Comparison of ENCODE assay signal across 8 cellular contexts in genomic region chr15:60006203-60006782, GRCh38. TPM values are rescaled to one million over a fixed set of nuclear protein-coding genes. Genes with fewer than 3 reads are reported as not detected.
A peak's percentile ranks its signal among the peaks of the same experiment; 100 is the strongest.
DNase-seq lines count a peak whose midpoint lies in the region; ATAC-seq, FAIRE-seq and TF ChIP-seq lines count a peak whose summit lies in the region.

No MANE protein-coding gene starts in this region.

- H2AFZ ChIP-seq in endothelial cell of umbilical vein (ENCODE audit: low read depth, low read length): peak overlapping the region; percentile 52

- H3K4me1 ChIP-seq in endothelial cell of umbilical vein (ENCODE audit: control insufficient read depth, extremely low read depth, insufficient read depth, low read length) (peaks cover 8% of the 10 kb centered on the region), upper lobe of right lung (peaks cover 35% of the 10 kb centered on the region)

- H3K4me2 ChIP-seq in endothelial cell of umbilical vein (ENCODE audit: insufficient read depth, low read length): peak overlapping the region; percentile 57

- no peaks in the 10 kb centered on the region for H3K9me1 ChIP-seq in endothelial cell of umbilical vein (replicated peaks; ENCODE audit: control insufficient read depth, extremely low read depth, insufficient read depth, low read length)

- H3K4me1 Mint-ChIP-seq in neural crest cell: peaks cover 84% of the 10 kb centered on the region

- TF ChIP-seq CTCF in BJ (IDR thresholded peaks at IDR 0.05; ENCODE audit: insufficient read depth, low read depth, low read length) (no peak), endothelial cell of umbilical vein (IDR thresholded peaks at IDR 0.05; ENCODE audit: extremely low read depth in 1 of 2, insufficient read depth in 1 of 2, low read depth in 1 of 2, low read length in 2 of 2) (no peak), neural crest cell (conservative IDR thresholded peaks at IDR 0.05) (no peak), upper lobe of right lung (IDR thresholded peaks at IDR 0.05) (no peak)

- BruUV-seq in endothelial cell of umbilical vein (replicated peaks; lab: Mats Ljungman, UMichigan): no TSS peak

- H3K27me3 ChIP-seq in BJ (ENCODE audit: control insufficient read depth, insufficient read depth, low read length): peaks cover 55% of the 10 kb centered on the region
- peaks cover 88 to 99% of the 10 kb centered on the region in 2 experiments for H3K27me3 ChIP-seq in endothelial cell of umbilical vein (ENCODE audit: control insufficient read depth in 2 of 2, insufficient read depth in 2 of 2, low read length in 2 of 2)
- H3K27me3 ChIP-seq in upper lobe of right lung: peaks cover 100% of the 10 kb centered on the region

- peak; percentile 48 for FAIRE-seq in endothelial cell of umbilical vein (lab: Jason Lieb, UNC)

- TF ChIP-seq POLR2A in endothelial cell of umbilical vein (IDR thresholded peaks at IDR 0.05; ENCODE audit: low read depth, low read length): no peak

- no peak overlapping the region for H3K27ac ChIP-seq in endothelial cell of umbilical vein (ENCODE audit: insufficient read depth, low read depth, low read length)
- H3K27ac ChIP-seq in upper lobe of right lung: no peak overlapping the region

- H3K36me3 Mint-ChIP-seq in neural crest cell (ENCODE audit: low read depth): no peaks in the 10 kb centered on the region

- ATAC-seq in GM19463 (IDR thresholded peaks at IDR 0.05; ENCODE audit: unreplicated experiment) (peak; percentile 64), upper lobe of right lung (peak; percentile 72)

- no peaks in the 10 kb centered on the region for H3K9me3 Mint-ChIP-seq in neural crest cell

- H3K9ac ChIP-seq in endothelial cell of umbilical vein (replicated peaks; ENCODE audit: extremely low read depth, insufficient read depth, low read length): no peak overlapping the region

- H3K4me3 ChIP-seq in BJ (ENCODE audit: low read depth, low read length) (peak overlapping the region; percentile 35), endothelial cell of umbilical vein (replicated peaks in 1 of 3; ENCODE audit: insufficient read depth in 1 of 3, low read depth in 1 of 3, low read length in 3 of 3) (peak overlapping the region; percentile 16 to 42 (median 19)), upper lobe of right lung (peak overlapping the region; percentile 53)

- POLR2A ChIA-PET in BJ (lab: Charles Lee) (no interaction called here), endothelial cell of umbilical vein (lab: Charles Lee) (no interaction called here)

- CTCF ChIA-PET in BJ (lab: Yijun Ruan, JAX) (no interaction called here), endothelial cell of umbilical vein (lab: Charles Lee) (interaction anchor here (0.6 to 1.6 kb wide), 5 partner anchors 13 to 1161 kb away, joined by 3 to 6 read pairs (median 3); no protein-coding TSS in a partner anchor)

- peak overlapping the region; percentile 65 for H3K27ac Mint-ChIP-seq in neural crest cell (ENCODE audit: unreplicated experiment)

- DNase-seq in BJ (ENCODE audit: low read depth): no peak
- peak; percentile 67 for DNase-seq in M059J (ENCODE audit: low read depth)
- peak; percentile 75 to 77 for DNase-seq in activated CD4-positive, alpha-beta T cell treated with anti-CD3 and anti-CD28 coated beads, Interleukin-2, amount 50 U/mL, for 4 hours
- DNase-seq in endothelial cell of umbilical vein (ENCODE audit: low read depth, low spot score): peak; percentile 22
- no peak for DNase-seq in neural crest cell (ENCODE audit: low read depth, low spot score)
- peak; percentile 69 for DNase-seq in upper lobe of right lung
- DNase-seq in medulla oblongata (ENCODE audit: extremely low spot score): no peak

- peaks cover 97% of the 10 kb centered on the region for H3K27me3 Mint-ChIP-seq in neural crest cell (ENCODE audit: low read depth)

- dilution Hi-C loops in endothelial cell of umbilical vein (cut with MboI; ENCODE audit: extremely low pct_ligation_motif_present, low sequenced_read_pairs): no loop called here

- peak overlapping the region; percentile 97 for H3K4me3 Mint-ChIP-seq in neural crest cell

- H3K36me3 ChIP-seq in BJ (ENCODE audit: control insufficient read depth, insufficient read depth, low read length): no peaks in the 10 kb centered on the region
- H3K36me3 ChIP-seq in endothelial cell of umbilical vein (ENCODE audit: control insufficient read depth in 2 of 2, extremely low read depth in 1 of 2, insufficient read depth in 2 of 2, low read length in 2 of 2): no peaks in the 10 kb centered on the region
- H3K36me3 ChIP-seq in upper lobe of right lung: no peaks in the 10 kb centered on the region

- H3K9me3 ChIP-seq in endothelial cell of umbilical vein (replicated peaks; ENCODE audit: control insufficient read depth, insufficient read depth, low read length) (no peaks in the 10 kb centered on the region), upper lobe of right lung (no peaks in the 10 kb centered on the region)

- intact Hi-C loops in endothelial cell of umbilical vein (cut with micrococcal nuclease): no loop called here
- intact Hi-C loops in upper lobe of right lung (cut with DNase I): no loop called here

- H4K20me1 ChIP-seq in endothelial cell of umbilical vein (replicated peaks; ENCODE audit: control insufficient read depth, extremely low read depth, insufficient read depth, low read length): no peaks in the 10 kb centered on the region

- H3K79me2 ChIP-seq in endothelial cell of umbilical vein (ENCODE audit: control insufficient read depth, insufficient read depth, low read length): no peaks in the 10 kb centered on the region

TF ChIP-seq in endothelial cell of umbilical vein, 7 proteins besides CTCF, POLR2A, EP300 and RAD21:
- TF ChIP-seq JUN (IDR thresholded peaks at IDR 0.05; ENCODE audit: borderline replicate concordance, insufficient read depth, insufficient read length, low read depth) (no peak), POLR2AphosphoS5 (IDR thresholded peaks at IDR 0.05; ENCODE audit: insufficient read depth, low read depth, low read length) (no peak), MYC (IDR thresholded peaks at IDR 0.05; ENCODE audit: low read depth, low read length) (no peak), EZH2 (IDR thresholded peaks at IDR 0.05; ENCODE audit: borderline replicate concordance, low read depth, low read length, severe bottlenecking) (no peak), GATA2 (IDR thresholded peaks at IDR 0.05; ENCODE audit: insufficient read depth, insufficient read length, low read depth, low read length) (no peak), MAX (IDR thresholded peaks at IDR 0.05; ENCODE audit: insufficient read depth, insufficient read length) (no peak), FOS (IDR thresholded peaks at IDR 0.05; ENCODE audit: borderline replicate concordance, insufficient read depth, low read length) (no peak)

RNA-seq across cellular contexts. Expression of gene FOXB1, which starts 2.2 kb away (rescaled TPM):
- not detected in 2 replicates for polyA plus RNA-seq in BJ (2011; rRNA removed)
- not detected in 2 replicates for polyA minus RNA-seq in BJ (2011; rRNA and poly(A)+ RNA removed)
- total RNA-seq in M059J (2014; rRNA removed; shearing (Covaris generic)): not detected in 2 replicates
- not detected in 2 replicates for total RNA-seq in endothelial cell of umbilical vein
- not detected in 2 replicates for polyA plus RNA-seq in endothelial cell of umbilical vein
- not detected in 2 replicates for polyA plus RNA-seq in endothelial cell of umbilical vein (2011; cell fraction: cytosol; rRNA removed)
- not detected in 2 replicates for polyA plus RNA-seq in endothelial cell of umbilical vein (2011; cell fraction: nucleus; rRNA removed)
- not detected in 2 replicates for polyA plus RNA-seq in endothelial cell of umbilical vein (2012)
- polyA minus RNA-seq in endothelial cell of umbilical vein: not detected in 2 replicates
- polyA minus RNA-seq in endothelial cell of umbilical vein (2011; cell fraction: cytosol; rRNA and poly(A)+ RNA removed): not detected
- not detected in 2 replicates for polyA minus RNA-seq in endothelial cell of umbilical vein (2011; cell fraction: nucleus; rRNA and poly(A)+ RNA removed)
- total RNA-seq in neural crest cell: 5.9 and 6.1 TPM in 2 replicates
- not detected for total RNA-seq in upper lobe of right lung

Comparison
In these comparisons a context has a peak if more than half of its experiments do, and no peak if none do; other contexts are left out.
1. DNase-seq: peak in M059J (single experiment), activated CD4-positive, alpha-beta T cell treated with anti-CD3 and anti-CD28 coated beads, Interleukin-2, amount 50 U/mL, for 4 hours (2 of 2), endothelial cell of umbilical vein (single experiment) and upper lobe of right lung (single experiment); none in BJ (single experiment), neural crest cell (single experiment) and medulla oblongata (single experiment).
2. Peak in every context shown above with its lines, with median percentiles within 50 percentile points of each other: H3K4me3 ChIP-seq.